ENCODE assay signal across 1 cellular context in the genomic region with DNA sequence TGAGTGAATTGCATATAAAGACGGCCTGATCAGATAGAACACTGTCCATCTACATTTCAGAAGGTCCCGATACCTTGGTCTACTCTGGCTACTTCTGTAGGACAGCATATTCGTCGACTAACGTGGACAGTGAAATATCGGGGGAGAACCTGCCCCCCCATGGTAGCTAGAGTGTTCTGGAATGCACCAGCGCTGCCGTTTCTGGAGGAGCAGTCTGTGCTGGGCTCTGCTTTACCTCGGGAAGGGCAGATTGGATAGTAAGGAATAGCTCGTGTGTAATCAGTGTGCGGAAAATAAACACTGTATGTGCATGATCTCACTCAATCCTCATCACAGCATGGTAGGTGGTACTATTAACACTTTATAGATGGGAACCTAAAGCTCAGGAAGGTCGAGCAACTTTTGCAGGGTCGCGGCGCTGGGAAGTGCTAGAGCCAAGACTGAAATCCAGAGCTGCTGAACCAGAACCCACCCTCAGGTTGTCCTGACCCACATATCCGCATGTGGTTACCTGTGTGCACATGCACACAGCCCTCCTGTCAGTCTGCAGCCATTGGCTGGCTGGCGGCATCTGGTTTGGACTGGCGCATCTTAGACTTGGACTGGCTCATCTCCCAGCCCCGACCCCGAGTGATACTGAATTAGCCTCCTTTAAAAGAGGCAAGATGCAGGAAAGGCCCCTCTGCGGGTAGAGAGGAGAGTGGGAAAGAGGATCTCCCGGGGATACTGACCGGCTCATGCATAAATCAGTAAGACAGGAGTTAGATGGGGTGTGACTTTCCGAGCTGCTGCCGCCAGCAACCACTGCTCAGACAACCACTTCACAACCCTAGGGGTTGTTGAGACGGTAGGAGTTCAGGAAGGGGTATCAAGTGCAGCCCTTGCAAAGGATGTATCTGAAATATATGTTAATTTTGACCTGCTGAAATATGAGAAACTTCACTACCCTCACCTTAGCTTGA.
TF ChIP-seq lines count a peak whose summit lies in the region.

No MANE protein-coding gene starts in this region.

TF ChIP-seq in HCT116, 20 proteins besides CTCF, POLR2A, EP300 and RAD21 (continued from another document):
- TF ChIP-seq, protein P1, sequence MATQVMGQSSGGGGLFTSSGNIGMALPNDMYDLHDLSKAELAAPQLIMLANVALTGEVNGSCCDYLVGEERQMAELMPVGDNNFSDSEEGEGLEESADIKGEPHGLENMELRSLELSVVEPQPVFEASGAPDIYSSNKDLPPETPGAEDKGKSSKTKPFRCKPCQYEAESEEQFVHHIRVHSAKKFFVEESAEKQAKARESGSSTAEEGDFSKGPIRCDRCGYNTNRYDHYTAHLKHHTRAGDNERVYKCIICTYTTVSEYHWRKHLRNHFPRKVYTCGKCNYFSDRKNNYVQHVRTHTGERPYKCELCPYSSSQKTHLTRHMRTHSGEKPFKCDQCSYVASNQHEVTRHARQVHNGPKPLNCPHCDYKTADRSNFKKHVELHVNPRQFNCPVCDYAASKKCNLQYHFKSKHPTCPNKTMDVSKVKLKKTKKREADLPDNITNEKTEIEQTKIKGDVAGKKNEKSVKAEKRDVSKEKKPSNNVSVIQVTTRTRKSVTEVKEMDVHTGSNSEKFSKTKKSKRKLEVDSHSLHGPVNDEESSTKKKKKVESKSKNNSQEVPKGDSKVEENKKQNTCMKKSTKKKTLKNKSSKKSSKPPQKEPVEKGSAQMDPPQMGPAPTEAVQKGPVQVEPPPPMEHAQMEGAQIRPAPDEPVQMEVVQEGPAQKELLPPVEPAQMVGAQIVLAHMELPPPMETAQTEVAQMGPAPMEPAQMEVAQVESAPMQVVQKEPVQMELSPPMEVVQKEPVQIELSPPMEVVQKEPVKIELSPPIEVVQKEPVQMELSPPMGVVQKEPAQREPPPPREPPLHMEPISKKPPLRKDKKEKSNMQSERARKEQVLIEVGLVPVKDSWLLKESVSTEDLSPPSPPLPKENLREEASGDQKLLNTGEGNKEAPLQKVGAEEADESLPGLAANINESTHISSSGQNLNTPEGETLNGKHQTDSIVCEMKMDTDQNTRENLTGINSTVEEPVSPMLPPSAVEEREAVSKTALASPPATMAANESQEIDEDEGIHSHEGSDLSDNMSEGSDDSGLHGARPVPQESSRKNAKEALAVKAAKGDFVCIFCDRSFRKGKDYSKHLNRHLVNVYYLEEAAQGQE (IDR thresholded peaks at IDR 0.05; ENCODE audit: low read depth), result no peak
- TF ChIP-seq TCF7L2 (IDR thresholded peaks at IDR 0.05; ENCODE audit: borderline replicate concordance, extremely low read depth, insufficient read depth, insufficient read length), result no peak
- TF ChIP-seq SIN3A (IDR thresholded peaks at IDR 0.05; ENCODE audit: low read depth), result no peak
- TF ChIP-seq SRF (IDR thresholded peaks at IDR 0.05; ENCODE audit: low read depth), result no peak
- TF ChIP-seq CBX3 (IDR thresholded peaks at IDR 0.05; ENCODE audit: low read depth), result no peak
- TF ChIP-seq ELF1 (IDR thresholded peaks at IDR 0.05; ENCODE audit: borderline replicate concordance, low read depth), result no peak
